ENCODE assay signal across 1 cellular context in genomic region chr2:12705742-12706141, GRCh38.
TF ChIP-seq lines count a peak whose summit lies in the region.

No MANE protein-coding gene starts in this region.

TF ChIP-seq in K562, 482 proteins besides CTCF, POLR2A, EP300 and RAD21 (continued from another document):
- 0 out of 2 replicates have a peak, but pooled peaks have one; percentile 22 for TF ChIP-seq CTBP1 (IDR thresholded peaks at IDR 0.05; ENCODE audit: borderline replicate concordance)
- TF ChIP-seq ZNF165 (CRISPR knock-in tag; IDR thresholded peaks at IDR 0.05; ENCODE audit: borderline replicate concordance) = no peak
- 0 out of 2 replicates have a peak, but pooled peaks have one; percentile 14 for TF ChIP-seq CEBPB (tag; IDR thresholded peaks at IDR 0.05)
- 0 out of 4 replicates have a peak, but pooled peaks of 1 of the 2 experiments have one; percentile 33 for TF ChIP-seq FOXK2 (conservative IDR thresholded peaks at IDR 0.05 in 1 of 2, IDR thresholded peaks at IDR 0.05 in 1 of 2; ENCODE audit: low read depth in 2 of 2)
- 0 out of 2 replicates have a peak, but pooled peaks have one; percentile 9 for TF ChIP-seq L3MBTL2 (IDR thresholded peaks at IDR 0.05)
- peak; percentile 62; the same call in 1 of the 2 replicates for TF ChIP-seq LEF1 (IDR thresholded peaks at IDR 0.05)
- peak in 1 of 2 experiments; percentile 24; a peak in 1 of 4 replicates for TF ChIP-seq ZMIZ1 (IDR thresholded peaks at IDR 0.05; ENCODE audit: low read depth in 2 of 2, low read length in 2 of 2)
- peak; percentile 5; the same call in 1 of the 2 replicates for TF ChIP-seq SP1 (CRISPR knock-in tag; IDR thresholded peaks at IDR 0.05)
- TF ChIP-seq, protein P1, sequence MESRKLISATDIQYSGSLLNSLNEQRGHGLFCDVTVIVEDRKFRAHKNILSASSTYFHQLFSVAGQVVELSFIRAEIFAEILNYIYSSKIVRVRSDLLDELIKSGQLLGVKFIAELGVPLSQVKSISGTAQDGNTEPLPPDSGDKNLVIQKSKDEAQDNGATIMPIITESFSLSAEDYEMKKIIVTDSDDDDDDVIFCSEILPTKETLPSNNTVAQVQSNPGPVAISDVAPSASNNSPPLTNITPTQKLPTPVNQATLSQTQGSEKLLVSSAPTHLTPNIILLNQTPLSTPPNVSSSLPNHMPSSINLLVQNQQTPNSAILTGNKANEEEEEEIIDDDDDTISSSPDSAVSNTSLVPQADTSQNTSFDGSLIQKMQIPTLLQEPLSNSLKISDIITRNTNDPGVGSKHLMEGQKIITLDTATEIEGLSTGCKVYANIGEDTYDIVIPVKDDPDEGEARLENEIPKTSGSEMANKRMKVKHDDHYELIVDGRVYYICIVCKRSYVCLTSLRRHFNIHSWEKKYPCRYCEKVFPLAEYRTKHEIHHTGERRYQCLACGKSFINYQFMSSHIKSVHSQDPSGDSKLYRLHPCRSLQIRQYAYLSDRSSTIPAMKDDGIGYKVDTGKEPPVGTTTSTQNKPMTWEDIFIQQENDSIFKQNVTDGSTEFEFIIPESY (CRISPR knock-in tag; IDR thresholded peaks at IDR 0.05) = 0 out of 2 replicates have a peak, but pooled peaks have one; percentile 20
- peak; percentile 79 for TF ChIP-seq TAL1 (IDR thresholded peaks at IDR 0.05)
- no peak for TF ChIP-seq TFAM (CRISPR knock-in tag; conservative IDR thresholded peaks at IDR 0.05)
- no peak for TF ChIP-seq NONO (IDR thresholded peaks at IDR 0.05; ENCODE audit: low read depth in 2 of 2, low read length in 1 of 2)
- no peak for TF ChIP-seq COPS2 (conservative IDR thresholded peaks at IDR 0.05)
- peak; percentile 52; the same call in 1 of the 2 replicates for TF ChIP-seq JUND (IDR thresholded peaks at IDR 0.05; ENCODE audit: borderline replicate concordance, low read depth, low read length)
- TF ChIP-seq JUND (tag; IDR thresholded peaks at IDR 0.05; ENCODE audit: borderline replicate concordance, low read depth, low read length) = no peak; the same call in 2 of the 3 replicates
- no peak for TF ChIP-seq CREBBP (IDR thresholded peaks at IDR 0.05; ENCODE audit: low read depth, low read length)
- TF ChIP-seq HNRNPUL1 (IDR thresholded peaks at IDR 0.05; ENCODE audit: low read length) = no peak
- peak; percentile 34; the same call in 1 of the 2 replicates for TF ChIP-seq SOX6 (IDR thresholded peaks at IDR 0.05)
- no peak for TF ChIP-seq TBP (optimal IDR thresholded peaks at IDR 0.05; ENCODE audit: low read depth, low read length)
- TF ChIP-seq CEBPG (CRISPR knock-in tag; IDR thresholded peaks at IDR 0.05) = no peak
- TF ChIP-seq CEBPG (tag; conservative IDR thresholded peaks at IDR 0.05 in 1 of 2, IDR thresholded peaks at IDR 0.05 in 1 of 2) = no peak
- TF ChIP-seq, protein P2, sequence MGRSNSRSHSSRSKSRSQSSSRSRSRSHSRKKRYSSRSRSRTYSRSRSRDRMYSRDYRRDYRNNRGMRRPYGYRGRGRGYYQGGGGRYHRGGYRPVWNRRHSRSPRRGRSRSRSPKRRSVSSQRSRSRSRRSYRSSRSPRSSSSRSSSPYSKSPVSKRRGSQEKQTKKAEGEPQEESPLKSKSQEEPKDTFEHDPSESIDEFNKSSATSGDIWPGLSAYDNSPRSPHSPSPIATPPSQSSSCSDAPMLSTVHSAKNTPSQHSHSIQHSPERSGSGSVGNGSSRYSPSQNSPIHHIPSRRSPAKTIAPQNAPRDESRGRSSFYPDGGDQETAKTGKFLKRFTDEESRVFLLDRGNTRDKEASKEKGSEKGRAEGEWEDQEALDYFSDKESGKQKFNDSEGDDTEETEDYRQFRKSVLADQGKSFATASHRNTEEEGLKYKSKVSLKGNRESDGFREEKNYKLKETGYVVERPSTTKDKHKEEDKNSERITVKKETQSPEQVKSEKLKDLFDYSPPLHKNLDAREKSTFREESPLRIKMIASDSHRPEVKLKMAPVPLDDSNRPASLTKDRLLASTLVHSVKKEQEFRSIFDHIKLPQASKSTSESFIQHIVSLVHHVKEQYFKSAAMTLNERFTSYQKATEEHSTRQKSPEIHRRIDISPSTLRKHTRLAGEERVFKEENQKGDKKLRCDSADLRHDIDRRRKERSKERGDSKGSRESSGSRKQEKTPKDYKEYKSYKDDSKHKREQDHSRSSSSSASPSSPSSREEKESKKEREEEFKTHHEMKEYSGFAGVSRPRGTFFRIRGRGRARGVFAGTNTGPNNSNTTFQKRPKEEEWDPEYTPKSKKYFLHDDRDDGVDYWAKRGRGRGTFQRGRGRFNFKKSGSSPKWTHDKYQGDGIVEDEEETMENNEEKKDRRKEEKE (IDR thresholded peaks at IDR 0.05; ENCODE audit: borderline replicate concordance in 1 of 2, control insufficient read depth in 1 of 2, low read depth in 2 of 2, low read length in 1 of 2) = no peak
- TF ChIP-seq ETV5 (CRISPR knock-in tag; IDR thresholded peaks at IDR 0.05; ENCODE audit: low read depth) = peak; percentile 22; the same call in 1 of the 2 replicates
- TF ChIP-seq ZNF780A (CRISPR knock-in tag; IDR thresholded peaks at IDR 0.05) = no peak
- peak; percentile 67; the same call in 1 of the 2 replicates for TF ChIP-seq STAT5A (IDR thresholded peaks at IDR 0.05; ENCODE audit: borderline replicate concordance, low read length)
- peak; percentile 41; the same call in 1 of the 2 replicates for TF ChIP-seq ZNF766 (CRISPR knock-in tag; conservative IDR thresholded peaks at IDR 0.05)
- peak; percentile 38; the same call in 1 of the 2 replicates for TF ChIP-seq ZEB2 (IDR thresholded peaks at IDR 0.05)
- peak in 1 of 2 experiments; percentile 76; a peak in 2 of 4 replicates for TF ChIP-seq RCOR1 (IDR thresholded peaks at IDR 0.05; ENCODE audit: borderline replicate concordance in 1 of 2, low read depth in 2 of 2, low read length in 2 of 2)
- TF ChIP-seq NR3C1 (CRISPR knock-in tag; IDR thresholded peaks at IDR 0.05) = no peak
- TF ChIP-seq ATF1 (CRISPR knock-in tag; IDR thresholded peaks at IDR 0.05) = no peak
- 0 out of 2 replicates have a peak, but pooled peaks have one; percentile 14 for TF ChIP-seq ATF1 (tag; IDR thresholded peaks at IDR 0.05)
- TF ChIP-seq CHCHD3 (CRISPR knock-in tag; IDR thresholded peaks at IDR 0.05) = no peak
- TF ChIP-seq CBFA2T3 (IDR thresholded peaks at IDR 0.05) = peak; percentile 94
- TF ChIP-seq TRIM24 (IDR thresholded peaks at IDR 0.05) = peak; percentile 79 to 89; a peak in 3 of 4 replicates
- TF ChIP-seq RB1 (IDR thresholded peaks at IDR 0.05; ENCODE audit: low read depth) = 0 out of 2 replicates have a peak, but pooled peaks have one; percentile 14
- TF ChIP-seq ESRRB (CRISPR knock-in tag; IDR thresholded peaks at IDR 0.05; ENCODE audit: borderline replicate concordance) = no peak
- TF ChIP-seq NFIC (IDR thresholded peaks at IDR 0.05) = peak; percentile 53
- TF ChIP-seq DPF2 (IDR thresholded peaks at IDR 0.05) = peak; percentile 82
- no peak for TF ChIP-seq KLF6 (CRISPR knock-in tag; IDR thresholded peaks at IDR 0.05; ENCODE audit: borderline replicate concordance)
- peak; percentile 71 for TF ChIP-seq MTA2 (IDR thresholded peaks at IDR 0.05; ENCODE audit: low read depth)
- peak in 1 of 2 experiments; percentile 62; a peak in 1 of 4 replicates for TF ChIP-seq TBL1XR1 (IDR thresholded peaks at IDR 0.05; ENCODE audit: low read length in 2 of 2)
- TF ChIP-seq KLF16 (IDR thresholded peaks at IDR 0.05) = peak; percentile 39; the same call in 1 of the 2 replicates
- TF ChIP-seq FOXM1 (IDR thresholded peaks at IDR 0.05; ENCODE audit: low read depth) = peak; percentile 67
- no peak for TF ChIP-seq FOXM1 (CRISPR knock-in tag; IDR thresholded peaks at IDR 0.05; ENCODE audit: low read depth)
- peak; percentile 87 for TF ChIP-seq CBFA2T2 (conservative IDR thresholded peaks at IDR 0.05)
- peak; percentile 86 for TF ChIP-seq TCF3 (CRISPR knock-in tag; IDR thresholded peaks at IDR 0.05)
- TF ChIP-seq HDAC8 (tag; IDR thresholded peaks at IDR 0.05) = no peak
- no peak for TF ChIP-seq E2F5 (CRISPR knock-in tag; IDR thresholded peaks at IDR 0.05)
- TF ChIP-seq MECOM (CRISPR knock-in tag; IDR thresholded peaks at IDR 0.05) = peak; percentile 85
- TF ChIP-seq SMARCC2 (IDR thresholded peaks at IDR 0.05; ENCODE audit: low read depth) = peak; percentile 56; the same call in 1 of the 2 replicates
- no peak for TF ChIP-seq CC2D1A (IDR thresholded peaks at IDR 0.05)
- TF ChIP-seq ELF4 (CRISPR knock-in tag; IDR thresholded peaks at IDR 0.05) = no peak
- peak; percentile 70 for TF ChIP-seq TEAD4 (IDR thresholded peaks at IDR 0.05; ENCODE audit: low read length)
- TF ChIP-seq TEAD4 (CRISPR knock-in tag; IDR thresholded peaks at IDR 0.05; ENCODE audit: borderline replicate concordance) = no peak
- TF ChIP-seq SMAD4 (CRISPR knock-in tag; conservative IDR thresholded peaks at IDR 0.05) = peak; percentile 84
- peak; percentile 78 for TF ChIP-seq GATA2 (CRISPR knock-in tag; IDR thresholded peaks at IDR 0.05)
- TF ChIP-seq PML (IDR thresholded peaks at IDR 0.05; ENCODE audit: low read length) = no peak
- TF ChIP-seq NCOR1 (IDR thresholded peaks at IDR 0.05) = peak; percentile 84
- TF ChIP-seq SMARCA4 (IDR thresholded peaks at IDR 0.05) = peak; percentile 82
